13 cellular contexts compared by ENCODE assay signal in genomic region chr6:80607814-80608391, GRCh38.
DNase-seq lines count a peak whose midpoint lies in the region; ATAC-seq, FAIRE-seq and TF ChIP-seq lines count a peak whose summit lies in the region.
"Had no signal": no experiment of that assay in that cellular context is flagged by ENCODE, and none has a peak within 500 bp of the region (broad histone marks: within the 10 kb centered on the region; RNA-seq: fewer than 3 reads in every experiment).

No MANE protein-coding gene starts in this region.

- no peak for FAIRE-seq in pancreas (lab: Jason Lieb, UNC)

- no peak overlapping the region for H3K27ac ChIP-seq in RWPE1
- H3K27ac ChIP-seq in pancreas = no peak overlapping the region
- no peak overlapping the region for H3K27ac ChIP-seq in OCI-LY7 (ENCODE audit: low read depth, low read length, poor library complexity, severe bottlenecking)

- H3K36me3 ChIP-seq in pancreas = no peaks in the 10 kb centered on the region
- H3K36me3 ChIP-seq in OCI-LY7 (ENCODE audit: insufficient read depth, low read length) = no peaks in the 10 kb centered on the region

- WGBS in pancreas, 2 donors = 52 to 60% methylated on average over 4 of the region's 4 CpGs

- no peaks in the 10 kb centered on the region for H3K9me2 ChIP-seq in OCI-LY7 (ENCODE audit: insufficient read depth, low read length)

- H3K4me3 ChIP-seq in fibroblast of villous mesenchyme (ENCODE audit: low read depth, low read length) (no peak overlapping the region), pancreas (no peak overlapping the region), OCI-LY7 (ENCODE audit: low read depth, low read length, poor library complexity, severe bottlenecking) (no peak overlapping the region)

- H3K4me1 ChIP-seq in pancreas (peaks cover 0 to 9% (median 5%) of the 10 kb centered on the region in 3 donors), OCI-LY7 (ENCODE audit: insufficient read depth, low read length, poor library complexity, severe bottlenecking) (no peaks in the 10 kb centered on the region)

- H3K27me3 Mint-ChIP-seq in stimulated activated naive CD8-positive, alpha-beta T cell treated with anti-CD3 and anti-CD28 coated beads, Interleukin-15, amount 100 ng/mL, for 72 hours = peaks cover 32% of the 10 kb centered on the region

- no peaks in the 10 kb centered on the region for H3K4me1 Mint-ChIP-seq in stimulated activated naive CD8-positive, alpha-beta T cell treated with anti-CD3 and anti-CD28 coated beads, Interleukin-15, amount 100 ng/mL, for 72 hours
- H3K4me1 Mint-ChIP-seq: neural crest cell had no signal

- no peak overlapping the region for H2AFZ ChIP-seq in OCI-LY7 (ENCODE audit: low read length)

- no peaks in the 10 kb centered on the region for H3K27me3 ChIP-seq in pancreas

- CTCF ChIA-PET in RWPE1 (lab: Yijun Ruan, JAX) = no interaction called here
- CTCF ChIA-PET in OCI-LY7 (lab: Charles Lee; ENCODE audit: unreplicated experiment) = no interaction called here

- POLR2A ChIA-PET in RWPE1 (lab: Yijun Ruan, JAX; ENCODE audit: low non-redundant PET) (no interaction called here), OCI-LY7 (lab: Charles Lee) (no interaction called here)

- DNase-seq in ELF-1 (ENCODE audit: low read depth, low spot score) (peak; percentile 3), RWPE1 (ENCODE audit: low spot score) (peak; percentile 42), fibroblast of villous mesenchyme (ENCODE audit: low read depth) (peak; percentile 81), pancreas (no peak), OCI-LY7 (ENCODE audit: low spot score) (no peak), UCSD-AML1 (lab: John Stamatoyannopoulos, UW; ENCODE audit: unreplicated experiment) (no peak)
- DNase-seq in stimulated activated naive CD8-positive, alpha-beta T cell treated with anti-CD3 and anti-CD28 coated beads, Interleukin-15, amount 100 ng/mL, for 72 hours = no peak
- DNase-seq: activated CD4-positive, alpha-beta T cell treated with anti-CD3 and anti-CD28 coated beads for 1 hour; NCI-H187 treated with DMSO at 0.1 percent for 48 hours; stimulated activated naive CD4-positive, alpha-beta T cell treated with Interleukin-2 at 50 U/mL for 16 hours had no signal

- ATAC-seq in pancreas (peak; percentile 89 to 94 (median 93)), HG03039 (IDR thresholded peaks at IDR 0.05; ENCODE audit: unreplicated experiment) (no peak)
- ATAC-seq in stimulated activated naive CD8-positive, alpha-beta T cell treated with anti-CD3 and anti-CD28 coated beads, Interleukin-15, amount 100 ng/mL, for 72 hours = no peak

- BruUV-seq in OCI-LY7 (replicated peaks; lab: Mats Ljungman, UMichigan) = no TSS peak

- H3K9me3 ChIP-seq in pancreas (no peaks in the 10 kb centered on the region), OCI-LY7 (ENCODE audit: low read length) (no peaks in the 10 kb centered on the region)

- H3K9me3 Mint-ChIP-seq in stimulated activated naive CD8-positive, alpha-beta T cell treated with anti-CD3 and anti-CD28 coated beads, Interleukin-15, amount 100 ng/mL, for 72 hours = peaks cover 0 to 1% of the 10 kb centered on the region in 2 donors
- H3K9me3 Mint-ChIP-seq: neural crest cell had no signal

- no peaks in the 10 kb centered on the region for H3K79me2 ChIP-seq in OCI-LY7 (ENCODE audit: insufficient read depth, low read depth, low read length)

- H3K27ac Mint-ChIP-seq in stimulated activated naive CD8-positive, alpha-beta T cell treated with anti-CD3 and anti-CD28 coated beads, Interleukin-15, amount 100 ng/mL, for 72 hours = no peak overlapping the region
- H3K27ac Mint-ChIP-seq: dendritic cell treated with granulocyte-macrophage colony-stimulating factor and Interleukin-4, amounts not matched to agents 40 ng/mL and 50 ng/mL, for 4 days had no signal

- TF ChIP-seq CTCF in RWPE1 (conservative IDR thresholded peaks at IDR 0.05; ENCODE audit: low read depth) (no peak), fibroblast of villous mesenchyme (IDR thresholded peaks at IDR 0.05; ENCODE audit: insufficient read depth, low read depth, low read length) (no peak), pancreas (IDR thresholded peaks at IDR 0.05) (no peak), OCI-LY7 (conservative IDR thresholded peaks at IDR 0.05; ENCODE audit: low read length) (no peak)

- intact Hi-C loops in pancreas (cut with DNase I) = loop anchor here in 1 of 3 donors (10.0 kb wide), 1 partner anchor 1147 kb away; the partner anchor contains the start of gene TENT5A
- intact Hi-C loops in OCI-LY7 (cut with micrococcal nuclease; ENCODE audit: unreplicated experiment) = no loop called here

- no peak overlapping the region for H3K4me3 Mint-ChIP-seq in stimulated activated naive CD8-positive, alpha-beta T cell treated with anti-CD3 and anti-CD28 coated beads, Interleukin-15, amount 100 ng/mL, for 72 hours
- H3K4me3 Mint-ChIP-seq: dendritic cell treated with granulocyte-macrophage colony-stimulating factor and Interleukin-4, amounts not matched to agents 40 ng/mL and 50 ng/mL, for 4 days; neural crest cell had no signal

- H3K4me2 ChIP-seq in OCI-LY7 (ENCODE audit: low read length) = no peak overlapping the region

- no peaks in the 10 kb centered on the region for H4K20me1 ChIP-seq in OCI-LY7 (ENCODE audit: insufficient read depth, low read length)

Comparison
In these comparisons a context has a peak if more than half of its experiments do, and no peak if none do; other contexts are left out.
1. DNase-seq: peak in ELF-1 (single experiment), RWPE1 (single experiment) and fibroblast of villous mesenchyme (single experiment); none in pancreas (0 of 6), OCI-LY7 (single experiment), UCSD-AML1 (single experiment) and stimulated activated naive CD8-positive, alpha-beta T cell treated with anti-CD3 and anti-CD28 coated beads, Interleukin-15, amount 100 ng/mL, for 72 hours (0 of 2).
2. ATAC-seq: peak in pancreas (4 of 4); none in HG03039 (single experiment) and stimulated activated naive CD8-positive, alpha-beta T cell treated with anti-CD3 and anti-CD28 coated beads, Interleukin-15, amount 100 ng/mL, for 72 hours (single experiment).